1 cellular context compared by ENCODE assay signal in genomic region chr4:1683903-1684755, GRCh38.
TF ChIP-seq lines count a peak whose summit lies in the region.

TSS of gene FAM53A (minus strand) at chr4:1684313. CDS start at chr4:1668741, 15,572 bp downstream.

TF ChIP-seq in IMR-90, 13 proteins besides CTCF, POLR2A, EP300 and RAD21:
- TF ChIP-seq RCOR1 (IDR thresholded peaks at IDR 0.05; ENCODE audit: insufficient replicate concordance, low read length), result no peak
- TF ChIP-seq CHD1 (IDR thresholded peaks at IDR 0.05; ENCODE audit: low read depth, low read length), result no peak
- no peak for TF ChIP-seq NFE2L2 (IDR thresholded peaks at IDR 0.05; ENCODE audit: low read depth, low read length)
- no peak; the same call in 1 of the 2 replicates for TF ChIP-seq MXI1 (IDR thresholded peaks at IDR 0.05; ENCODE audit: borderline replicate concordance, low read depth, low read length)
- no peak for TF ChIP-seq SMC3 (IDR thresholded peaks at IDR 0.05; ENCODE audit: low read depth, low read length)
- TF ChIP-seq ELK1 (IDR thresholded peaks at IDR 0.05; ENCODE audit: borderline replicate concordance, low read depth, low read length), result no peak
- TF ChIP-seq MAFK (IDR thresholded peaks at IDR 0.05; ENCODE audit: low read depth, low read length), result no peak
- no peak for TF ChIP-seq MAZ (IDR thresholded peaks at IDR 0.05; ENCODE audit: borderline replicate concordance, low read depth, low read length)
- no peak for TF ChIP-seq USF2 (IDR thresholded peaks at IDR 0.05; ENCODE audit: low read depth, low read length)
- no peak for TF ChIP-seq CEBPB (IDR thresholded peaks at IDR 0.05; ENCODE audit: low read depth, low read length)
- TF ChIP-seq FOS (IDR thresholded peaks at IDR 0.05; ENCODE audit: low read depth, low read length), result no peak
- no peak; the same call in 1 of the 2 replicates for TF ChIP-seq BHLHE40 (IDR thresholded peaks at IDR 0.05; ENCODE audit: low read depth, low read length)
